Comparison of ENCODE assay signal across 8 cellular contexts in genomic region chr9:36398745-36399144, GRCh38. TPM values are rescaled to one million over a fixed set of nuclear protein-coding genes. Genes with fewer than 3 reads are reported as not detected.
A peak's percentile ranks its signal among the peaks of the same experiment; 100 is the strongest.
DNase-seq lines count a peak whose midpoint lies in the region; ATAC-seq and TF ChIP-seq lines count a peak whose summit lies in the region.

No MANE protein-coding gene starts in this region.

- H3K4me3 Mint-ChIP-seq in activated CD4-positive, alpha-beta memory T cell treated with anti-CD3 and anti-CD28 coated beads, Interleukin-2, amount 10 ng/mL, durations not matched to agents 7 days and 5 days, result peak overlapping the region; percentile 66

- ATAC-seq in Right ventricle myocardium inferior (no peak), thoracic aorta (ENCODE audit: insufficient number of reproducible peaks, low FRiP score, low read depth) (no peak), GM18505 (IDR thresholded peaks at IDR 0.05; ENCODE audit: unreplicated experiment) (no peak)

- H3K4me1 Mint-ChIP-seq in activated CD4-positive, alpha-beta memory T cell treated with anti-CD3 and anti-CD28 coated beads, Interleukin-2, amount 10 ng/mL, durations not matched to agents 7 days and 5 days, result peaks cover 47% of the 10 kb centered on the region

- intact Hi-C loops in Right ventricle myocardium inferior (cut with DNase I), result no loop called here

- POLR2A ChIA-PET in activated CD4-positive, alpha-beta memory T cell treated with anti-CD3 and anti-CD28 coated beads, Interleukin-2, amount 10 ng/mL, durations not matched to agents 7 days and 5 days (lab: Charles Lee), result interaction anchor here (1.9 to 2.6 kb wide), 2 partner anchors 89 to 140 kb away, joined by 11 to 17 read pairs; partner anchors contain the start of gene GNE

- H3K4me3 ChIP-seq in cardiac muscle cell (peak overlapping the region; percentile 73), thoracic aorta (peak overlapping the region; percentile 42)

- no peaks in the 10 kb centered on the region for H3K36me3 ChIP-seq in cardiac muscle cell
- no peaks in the 10 kb centered on the region for H3K36me3 ChIP-seq in thoracic aorta

- H3K36me3 Mint-ChIP-seq in activated CD4-positive, alpha-beta memory T cell treated with anti-CD3 and anti-CD28 coated beads, Interleukin-2, amount 10 ng/mL, durations not matched to agents 7 days and 5 days (ENCODE audit: low read depth), result peaks cover 27% of the 10 kb centered on the region

- H3K9me3 Mint-ChIP-seq in activated CD4-positive, alpha-beta memory T cell treated with anti-CD3 and anti-CD28 coated beads, Interleukin-2, amount 10 ng/mL, durations not matched to agents 7 days and 5 days, result no peaks in the 10 kb centered on the region

- H3K9me3 ChIP-seq in cardiac muscle cell (ENCODE audit: low read depth), result no peaks in the 10 kb centered on the region
- H3K9me3 ChIP-seq in thoracic aorta, result no peaks in the 10 kb centered on the region

- H3K27me3 ChIP-seq in cardiac muscle cell (no peaks in the 10 kb centered on the region), thoracic aorta (replicated peaks; ENCODE audit: insufficient read depth) (no peaks in the 10 kb centered on the region)

- H3K27ac ChIP-seq in cardiac muscle cell (no peak overlapping the region), thoracic aorta (no peak overlapping the region)

- no peak for TF ChIP-seq CTCF in cardiac muscle cell (IDR thresholded peaks at IDR 0.05; ENCODE audit: low read depth, low read length)
- TF ChIP-seq CTCF in thoracic aorta (IDR thresholded peaks at IDR 0.05), result no peak

- DNase-seq in cardiac muscle cell (ENCODE audit: low read depth in 1 of 2, low spot score in 1 of 2), result peak in 1 of 2 donors; percentile 17
- DNase-seq in Right ventricle myocardium inferior (ENCODE audit: missing footprints), result no peak
- no peak for DNase-seq in activated CD4-positive, alpha-beta memory T cell treated with anti-CD3 and anti-CD28 coated beads, Interleukin-2, amount 10 ng/mL, durations not matched to agents 7 days and 5 days
- DNase-seq in glomerular visceral epithelial cell (ENCODE audit: extremely low spot score), result peak; percentile 9
- DNase-seq in thoracic aorta (ENCODE audit: low spot score), result no peak
- no peak for DNase-seq in HT-29 (ENCODE audit: low spot score)
- no peak for DNase-seq in NCI-H748 treated with DMSO at 0.1 percent for 48 hours (lab: John Stamatoyannopoulos, UW)

- H3K27me3 Mint-ChIP-seq in activated CD4-positive, alpha-beta memory T cell treated with anti-CD3 and anti-CD28 coated beads, Interleukin-2, amount 10 ng/mL, durations not matched to agents 7 days and 5 days, result no peaks in the 10 kb centered on the region

- CTCF ChIA-PET in activated CD4-positive, alpha-beta memory T cell treated with anti-CD3 and anti-CD28 coated beads, Interleukin-2, amount 10 ng/mL, durations not matched to agents 7 days and 5 days (lab: Charles Lee), result interaction anchor here (1.3 kb wide), 1 partner anchor 70 kb away, joined by 3 read pairs; no protein-coding TSS in a partner anchor

- H3K4me1 ChIP-seq in cardiac muscle cell (ENCODE audit: low read depth) (peaks cover 11% of the 10 kb centered on the region), thoracic aorta (ENCODE audit: control insufficient read depth in 1 of 2, low read depth in 2 of 2) (peaks cover 23 to 45% of the 10 kb centered on the region in 2 donors)

- TF ChIP-seq POLR2A in GM18505 (IDR thresholded peaks at IDR 0.05; ENCODE audit: borderline replicate concordance, extremely low read depth, insufficient read depth, insufficient read length), result no peak

- peak overlapping the region; percentile 72 for H3K27ac Mint-ChIP-seq in activated CD4-positive, alpha-beta memory T cell treated with anti-CD3 and anti-CD28 coated beads, Interleukin-2, amount 10 ng/mL, durations not matched to agents 7 days and 5 days

RNA-seq across cellular contexts. Expression of gene RNF38, which starts 1.3 kb away (rescaled TPM):
- total RNA-seq in cardiac muscle cell, result 18.6 and 26.3 TPM in 2 replicates
- polyA plus RNA-seq in cardiac muscle cell, result 20.1 and 34.5 TPM in 2 replicates
- total RNA-seq in Right ventricle myocardium inferior, result 27.4 TPM
- total RNA-seq in activated CD4-positive, alpha-beta memory T cell treated with anti-CD3 and anti-CD28 coated beads, Interleukin-2, amount 10 ng/mL, durations not matched to agents 7 days and 5 days, result 10 to 100 TPM; 42.1 to 44.4 TPM
- 10 to 100 TPM; 32.1 to 37.0 TPM for total RNA-seq in thoracic aorta
- 3.8 and 3.9 TPM in 2 replicates for total RNA-seq in HT-29 (2014; rRNA removed; shearing (Covaris generic))
